18 cellular contexts compared by ENCODE assay signal in genomic region chr9:119827126-119827525, GRCh38.
"Had no signal": no experiment of that assay in that cellular context is flagged by ENCODE, and none has a peak within 500 bp of the region (broad histone marks: within the 10 kb centered on the region; RNA-seq: fewer than 3 reads in every experiment).

No MANE protein-coding gene starts in this region.

- H3K4me1 ChIP-seq: foreskin keratinocyte, heart left ventricle, left lung, lower lobe of right lung had no signal

- H3K27me3 ChIP-seq: esophagus muscularis mucosa, foreskin keratinocyte, gastroesophageal sphincter, left lung had no signal

- H3K4me3 ChIP-seq: coronary artery, esophagus muscularis mucosa, gastroesophageal sphincter, heart left ventricle, hepatocyte, left lung, lower lobe of right lung, mucosa of descending colon had no signal

- H3K9me3 ChIP-seq: esophagus muscularis mucosa, gastroesophageal sphincter, heart left ventricle, left lung, lower lobe of right lung, mucosa of descending colon had no signal

- H2AFZ ChIP-seq: hepatocyte had no signal

- H3K79me2 ChIP-seq: hepatocyte had no signal

- H3K27me3 Mint-ChIP-seq: dendritic cell treated with granulocyte-macrophage colony-stimulating factor and Interleukin-4, amounts not matched to agents 40 ng/mL and 50 ng/mL, for 4 days had no signal

- H3K4me3 Mint-ChIP-seq: dendritic cell treated with granulocyte-macrophage colony-stimulating factor and Interleukin-4, amounts not matched to agents 40 ng/mL and 50 ng/mL, for 4 days; effector memory CD8-positive, alpha-beta T cell; endodermal cell; immature natural killer cell; mesothelial cell of epicardium; naive B cell had no signal

- H3K4me2 ChIP-seq: hepatocyte had no signal

- H3K4me1 Mint-ChIP-seq: immature natural killer cell, naive B cell had no signal

- DNase-seq: effector CD8-positive, alpha-beta T cell; effector memory CD8-positive, alpha-beta T cell; endodermal cell; foreskin keratinocyte; heart left ventricle; immature natural killer cell; left cardiac atrium; left lung; lower lobe of right lung; mesenchymal stem cell; mucosa of descending colon; naive B cell had no signal

- H3K9me3 Mint-ChIP-seq: dendritic cell treated with granulocyte-macrophage colony-stimulating factor and Interleukin-4, amounts not matched to agents 40 ng/mL and 50 ng/mL, for 4 days; endodermal cell; mesothelial cell of epicardium; naive B cell had no signal

- H3K27ac ChIP-seq: coronary artery, esophagus muscularis mucosa, foreskin keratinocyte, gastroesophageal sphincter, heart left ventricle, hepatocyte, left lung, lower lobe of right lung had no signal

- H3K36me3 ChIP-seq: esophagus muscularis mucosa, gastroesophageal sphincter, heart left ventricle, left lung, lower lobe of right lung had no signal

- H3K27ac Mint-ChIP-seq: dendritic cell treated with granulocyte-macrophage colony-stimulating factor and Interleukin-4, amounts not matched to agents 40 ng/mL and 50 ng/mL, for 4 days; effector memory CD8-positive, alpha-beta T cell; endodermal cell; immature natural killer cell; mesothelial cell of epicardium; naive B cell had no signal

- H3K36me3 Mint-ChIP-seq: immature natural killer cell, mesothelial cell of epicardium, naive B cell had no signal
